Comparison of ENCODE assay signal across 19 cellular contexts in genomic region chr2:235011929-235012631, GRCh38.
A peak's percentile ranks its signal among the peaks of the same experiment; 100 is the strongest.
DNase-seq lines count a peak whose midpoint lies in the region; ATAC-seq and TF ChIP-seq lines count a peak whose summit lies in the region.
"Had no signal": no experiment of that assay in that cellular context is flagged by ENCODE, and none has a peak within 500 bp of the region (broad histone marks: within the 10 kb centered on the region; RNA-seq: fewer than 3 reads in every experiment).

No MANE protein-coding gene starts in this region.

- H4K20me1 ChIP-seq in H9 (ENCODE audit: control insufficient read depth, insufficient read depth, insufficient read length), result no peaks in the 10 kb centered on the region

- H2BK20ac ChIP-seq in H9 (ENCODE audit: low read depth, low read length, poor library complexity, severe bottlenecking), result no peak overlapping the region

- H3K4ac ChIP-seq in H9 (ENCODE audit: low read depth, low read length), result no peak overlapping the region

- peak overlapping the region; percentile 34 to 80 (median 74); a peak in 6 of 7 replicates for H3K27ac Mint-ChIP-seq in H9
- no peak overlapping the region for H3K27ac Mint-ChIP-seq in stimulated activated naive B cell treated with anti-CD40 and anti-IgM and Interleukin-4, amounts not matched to agents 10 μg/mL and 1 μg/mL and 100 μg/mL, for 72 hours
- H3K27ac Mint-ChIP-seq: activated T-cell treated with anti-CD3 and anti-CD28 coated beads, Interleukin-2, amount 50 U/mL, for 24 hours; naive thymus-derived CD8-positive, alpha-beta T cell had no signal

- H2BK12ac ChIP-seq in H9 (ENCODE audit: insufficient read length, low read depth, low read length), result no peak overlapping the region

- no peak overlapping the region for H2BK15ac ChIP-seq in H9 (ENCODE audit: low read depth, low read length)

- H3K79me1 ChIP-seq in H9 (ENCODE audit: insufficient read depth, low read depth, low read length, poor library complexity, severe bottlenecking), result peaks cover 4% of the 10 kb centered on the region

- H3K14ac ChIP-seq in H9 (ENCODE audit: insufficient read depth, low read length), result no peak overlapping the region

- H2AK5ac ChIP-seq in H9 (ENCODE audit: insufficient read length, low read length), result no peak overlapping the region

- no peak overlapping the region for H3K23ac ChIP-seq in H9 (ENCODE audit: insufficient read length, low read depth, low read length)

- peaks cover 60 to 62% of the 10 kb centered on the region in 2 experiments for H3K4me1 Mint-ChIP-seq in H9
- H3K4me1 Mint-ChIP-seq in stimulated activated naive B cell treated with anti-CD40 and anti-IgM and Interleukin-4, amounts not matched to agents 10 μg/mL and 1 μg/mL and 100 μg/mL, for 72 hours, result peaks cover 7 to 21% of the 10 kb centered on the region in 2 donors
- H3K4me1 Mint-ChIP-seq: naive thymus-derived CD8-positive, alpha-beta T cell had no signal

- H3K9me3 ChIP-seq in H9 (ENCODE audit: control insufficient read depth, low read depth, low read length), result no peaks in the 10 kb centered on the region
- no peaks in the 10 kb centered on the region for H3K9me3 ChIP-seq in psoas muscle

- no peak overlapping the region for H3K18ac ChIP-seq in H9 (ENCODE audit: insufficient read length, low read depth, low read length)

- no peaks in the 10 kb centered on the region for H3K36me3 ChIP-seq in psoas muscle (ENCODE audit: insufficient read depth in 1 of 2, low read depth in 1 of 2)

- intact Hi-C loops in left ventricle myocardium superior (cut with micrococcal nuclease) (no loop called here), psoas muscle (cut with DNase I) (no loop called here)

- WGBS in H9 (ENCODE audit: extremely low coverage, insufficient read length, low lambda C conversion rate), result no CpG with 5 or more reads among the region's 15 CpGs
- WGBS in psoas muscle, 3 donors, result 29 to 36% (median 34%) methylated on average over 15 of the region's 15 CpGs

- no peak for DNase-seq in H9
- peak; percentile 96 for DNase-seq in SK-N-DZ (ENCODE audit: low spot score)
- DNase-seq in left ventricle myocardium superior, result no peak
- DNase-seq in psoas muscle, result peak in 1 of 2 donors; percentile 61
- no peak for DNase-seq in stimulated activated naive B cell treated with anti-CD40 and anti-IgM and Interleukin-4, amounts not matched to agents 10 μg/mL and 1 μg/mL and 100 μg/mL, for 72 hours
- DNase-seq: activated CD4-positive, CD25-positive, alpha-beta regulatory T cell treated with anti-CD3 and anti-CD28 coated beads, Interleukin-2, amount 50 U/mL, for 72 hours; activated naive CD4-positive, alpha-beta T cell; activated T-cell treated with anti-CD3 and anti-CD28 coated beads, Interleukin-2, amount 50 U/mL, for 24 hours; central memory CD4-positive, alpha-beta T cell; DMS 273 treated with DMSO at 0.1 percent for 48 hours; foreskin fibroblast; KBM-7; kidney glomerular epithelial cell; naive thymus-derived CD8-positive, alpha-beta T cell; NCI-H2029; NCI-H446 treated with DMSO at 0.1 percent for 48 hours had no signal

- H3K9me3 Mint-ChIP-seq in H9, result peaks cover 5 to 8% of the 10 kb centered on the region in 2 experiments; a peak in 4 of 5 replicates
- H3K9me3 Mint-ChIP-seq in stimulated activated naive B cell treated with anti-CD40 and anti-IgM and Interleukin-4, amounts not matched to agents 10 μg/mL and 1 μg/mL and 100 μg/mL, for 72 hours, result peaks cover 6 to 8% of the 10 kb centered on the region in 2 donors

- ATAC-seq in left ventricle myocardium superior, result peak; percentile 57
- ATAC-seq in psoas muscle, result peak; percentile 72 to 91 (median 87)
- no peak for ATAC-seq in HG03045 (IDR thresholded peaks at IDR 0.05; ENCODE audit: unreplicated experiment)
- no peak for ATAC-seq in HG02798 (IDR thresholded peaks at IDR 0.05; ENCODE audit: poor library complexity, unreplicated experiment)
- no peak for ATAC-seq in stimulated activated naive B cell treated with anti-CD40 and anti-IgM and Interleukin-4, amounts not matched to agents 10 μg/mL and 1 μg/mL and 100 μg/mL, for 72 hours (replicated peaks)
- ATAC-seq: naive thymus-derived CD8-positive, alpha-beta T cell had no signal

- H3K27ac ChIP-seq in H9 (ENCODE audit: insufficient read length, low read depth, low read length), result no peak overlapping the region
- peak overlapping the region; percentile 41 for H3K27ac ChIP-seq in psoas muscle
- H3K27ac ChIP-seq: epithelial cell of prostate had no signal

- no peaks in the 10 kb centered on the region for H3K23me2 ChIP-seq in H9 (ENCODE audit: insufficient read length, low read depth, low read length, poor library complexity, severe bottlenecking)

- no peak overlapping the region for H2BK120ac ChIP-seq in H9 (ENCODE audit: low read depth, low read length, poor library complexity, severe bottlenecking)

- peaks cover 21 to 66% (median 58%) of the 10 kb centered on the region in 3 experiments for H3K36me3 Mint-ChIP-seq in H9 (ENCODE audit: insufficient read depth in 1 of 3, low read depth in 3 of 3)
- peaks cover 9 to 11% of the 10 kb centered on the region in 2 donors for H3K36me3 Mint-ChIP-seq in stimulated activated naive B cell treated with anti-CD40 and anti-IgM and Interleukin-4, amounts not matched to agents 10 μg/mL and 1 μg/mL and 100 μg/mL, for 72 hours
- H3K36me3 Mint-ChIP-seq: naive thymus-derived CD8-positive, alpha-beta T cell had no signal

- H3K9ac ChIP-seq in H9 (ENCODE audit: extremely low read depth, insufficient read length, low read length), result no peak overlapping the region

- TF ChIP-seq CTCF in H9 (conservative IDR thresholded peaks at IDR 0.05) (no peak), psoas muscle (IDR thresholded peaks at IDR 0.05) (no peak)

- no peak overlapping the region for H3K4me3 ChIP-seq in psoas muscle

- no peak overlapping the region for H2AFZ ChIP-seq in H9 (ENCODE audit: low read length)

- H3K27me3 Mint-ChIP-seq in H9 (ENCODE audit: low read depth), result no peaks in the 10 kb centered on the region; the same call in 1 of the 2 replicates
- peaks cover 0 to 3% of the 10 kb centered on the region in 2 donors for H3K27me3 Mint-ChIP-seq in stimulated activated naive B cell treated with anti-CD40 and anti-IgM and Interleukin-4, amounts not matched to agents 10 μg/mL and 1 μg/mL and 100 μg/mL, for 72 hours

- no peaks in the 10 kb centered on the region for H3K27me3 ChIP-seq in H9 (ENCODE audit: insufficient read depth, low read length)
- H3K27me3 ChIP-seq in psoas muscle (ENCODE audit: insufficient read depth in 3 of 3, low read length in 2 of 3), result no peaks in the 10 kb centered on the region

- no peak overlapping the region for H3K56ac ChIP-seq in H9 (ENCODE audit: insufficient read length, low read depth, low read length)

- H2BK5ac ChIP-seq in H9 (ENCODE audit: insufficient read length, low read length), result no peak overlapping the region

- no peak overlapping the region for H3T11ph ChIP-seq in H9 (ENCODE audit: low read length)

- H4K8ac ChIP-seq in H9 (replicated peaks; ENCODE audit: insufficient read length, low read depth, low read length), result no peak overlapping the region

- H3K79me2 ChIP-seq in H9 (ENCODE audit: insufficient read depth, low read length), result peaks cover 11% of the 10 kb centered on the region; the same call in 1 of the 2 replicates

- peaks cover 10% of the 10 kb centered on the region; the same call in 1 of the 2 replicates for H3K4me1 ChIP-seq in H9 (ENCODE audit: insufficient read depth, low read length)
- peaks cover 14% of the 10 kb centered on the region for H3K4me1 ChIP-seq in psoas muscle

- no peak overlapping the region for H4K91ac ChIP-seq in H9 (ENCODE audit: insufficient read length, low read depth, low read length)

- H4K5ac ChIP-seq in H9 (ENCODE audit: insufficient read length, low read depth, low read length), result no peak overlapping the region

- H3K4me3 Mint-ChIP-seq in H9, result no peak overlapping the region; a peak in 1 of 5 replicates
- H3K4me3 Mint-ChIP-seq in stimulated activated naive B cell treated with anti-CD40 and anti-IgM and Interleukin-4, amounts not matched to agents 10 μg/mL and 1 μg/mL and 100 μg/mL, for 72 hours, result no peak overlapping the region
- H3K4me3 Mint-ChIP-seq: activated T-cell treated with anti-CD3 and anti-CD28 coated beads, Interleukin-2, amount 50 U/mL, for 24 hours; naive thymus-derived CD8-positive, alpha-beta T cell had no signal

- H3K4me2 ChIP-seq in H9 (ENCODE audit: insufficient read depth, insufficient read length, low read length), result no peak overlapping the region

Comparison
In these comparisons a context has a peak if more than half of its experiments do, and no peak if none do; other contexts are left out.
1. ATAC-seq: peak in left ventricle myocardium superior (single experiment) and psoas muscle (4 of 4); none in HG03045 (single experiment), HG02798 (single experiment) and stimulated activated naive B cell treated with anti-CD40 and anti-IgM and Interleukin-4, amounts not matched to agents 10 μg/mL and 1 μg/mL and 100 μg/mL, for 72 hours (0 of 2).